Comparison of ENCODE assay signal across 8 cellular contexts in genomic region chr6:45378324-45378926, GRCh38. TPM values are rescaled to one million over a fixed set of nuclear protein-coding genes. Genes with fewer than 3 reads are reported as not detected.
DNase-seq lines count a peak whose midpoint lies in the region; ATAC-seq and TF ChIP-seq lines count a peak whose summit lies in the region.

No MANE protein-coding gene starts in this region.

- no peak for DNase-seq in AG09309 (ENCODE audit: low read depth)
- DNase-seq in Peyer's patch = peak in 2 of 3 donors; percentile 39 to 64
- DNase-seq in coronary artery (ENCODE audit: low spot score) = no peak
- DNase-seq in mesothelial cell of epicardium (ENCODE audit: low spot score in 2 of 2, unreplicated experiment in 2 of 2) = peak in 1 of 2 experiments; percentile 23
- no peak for DNase-seq in type B pancreatic cell (ENCODE audit: extremely low spot score, unreplicated experiment)
- DNase-seq in HPDE6-E6E7 (ENCODE audit: extremely low spot score) = no peak

- H3K4me3 Mint-ChIP-seq in mesothelial cell of epicardium (peak overlapping the region; percentile 92), type B pancreatic cell (peak overlapping the region; percentile 98)

- ATAC-seq in GM18858 (IDR thresholded peaks at IDR 0.05; ENCODE audit: unreplicated experiment) (peak; percentile 12), HG03064 (IDR thresholded peaks at IDR 0.05; ENCODE audit: low read depth, unreplicated experiment) (peak; percentile 29)

- no peaks in the 10 kb centered on the region for H3K27me3 ChIP-seq in Peyer's patch

- peaks cover 22% of the 10 kb centered on the region for H3K4me1 Mint-ChIP-seq in mesothelial cell of epicardium
- peaks cover 9% of the 10 kb centered on the region for H3K4me1 Mint-ChIP-seq in type B pancreatic cell (ENCODE audit: unreplicated experiment)

- TF ChIP-seq CTCF in AG09309 (IDR thresholded peaks at IDR 0.05; ENCODE audit: control insufficient read depth, insufficient read depth, low read depth, low read length, missing control alignments) = no peak
- no peak for TF ChIP-seq CTCF in Peyer's patch (IDR thresholded peaks at IDR 0.05)
- no peak for TF ChIP-seq CTCF in coronary artery (IDR thresholded peaks at IDR 0.05)
- no peak for TF ChIP-seq CTCF in mesothelial cell of epicardium (IDR thresholded peaks at IDR 0.05; ENCODE audit: unreplicated experiment)
- TF ChIP-seq CTCF in type B pancreatic cell (conservative IDR thresholded peaks at IDR 0.05) = no peak

- peak overlapping the region; percentile 67 for H3K4me3 ChIP-seq in AG09309 (ENCODE audit: control insufficient read depth, low read depth, low read length)
- peak overlapping the region; percentile 68 to 95 (median 92) for H3K4me3 ChIP-seq in Peyer's patch
- H3K4me3 ChIP-seq in coronary artery = peak overlapping the region; percentile 75

- no peaks in the 10 kb centered on the region for H3K36me3 Mint-ChIP-seq in mesothelial cell of epicardium
- H3K36me3 Mint-ChIP-seq in type B pancreatic cell = no peaks in the 10 kb centered on the region

- H3K9me3 Mint-ChIP-seq in mesothelial cell of epicardium (no peaks in the 10 kb centered on the region), type B pancreatic cell (no peaks in the 10 kb centered on the region)

- no peaks in the 10 kb centered on the region for H3K36me3 ChIP-seq in Peyer's patch

- H3K27ac ChIP-seq in Peyer's patch (peak overlapping the region; percentile 93 to 98 (median 98)), coronary artery (peak overlapping the region; percentile 89 to 92)

- no peak for TF ChIP-seq POLR2A in Peyer's patch (IDR thresholded peaks at IDR 0.05)

- H3K4me1 ChIP-seq in Peyer's patch = peaks cover 0 to 5% (median 0%) of the 10 kb centered on the region in 4 donors

- no peaks in the 10 kb centered on the region for H3K9me3 ChIP-seq in Peyer's patch

- peak overlapping the region; percentile 99 for H3K27ac Mint-ChIP-seq in mesothelial cell of epicardium
- H3K27ac Mint-ChIP-seq in type B pancreatic cell = peak overlapping the region; percentile 100

- H3K27me3 Mint-ChIP-seq in mesothelial cell of epicardium (ENCODE audit: low read depth) (no peaks in the 10 kb centered on the region), type B pancreatic cell (no peaks in the 10 kb centered on the region)

RNA-seq across cellular contexts. Expression of gene SUPT3H, which starts 0.7 kb away (rescaled TPM):
- total RNA-seq in Peyer's patch (10 to 100 TPM in 1 of 4 donors, 1 to 10 TPM in 3; 2.0 to 17.3 (median 2.7) TPM), mesothelial cell of epicardium (21.1 to 24.8 TPM (median 23.2 TPM) in 3 replicates), type B pancreatic cell (ENCODE audit: low replicate concordance) (8.6 and 18.4 TPM in 2 replicates)

RNA-seq across cellular contexts. Expression of gene RUNX2, which starts 50.3 kb away (rescaled TPM):
- total RNA-seq in Peyer's patch (10 to 100 TPM in 1 of 4 donors, 1 to 10 TPM in 3; 1.4 to 40.4 (median 5.1) TPM), mesothelial cell of epicardium (4.4 to 4.9 TPM (median 4.8 TPM) in 3 replicates), type B pancreatic cell (ENCODE audit: low replicate concordance) (5.9 and 6.0 TPM in 2 replicates)

Comparison
In these comparisons a context has a peak if more than half of its experiments do, and no peak if none do; other contexts are left out.
1. DNase-seq: peak in Peyer's patch (2 of 3); none in AG09309 (single experiment), coronary artery (single experiment), type B pancreatic cell (single experiment) and HPDE6-E6E7 (single experiment).
2. Peak in every context shown above with its lines, with median percentiles within 50 percentile points of each other: H3K4me3 ChIP-seq.